ENCODE assay signal across 14 cellular contexts in the genomic region with DNA sequence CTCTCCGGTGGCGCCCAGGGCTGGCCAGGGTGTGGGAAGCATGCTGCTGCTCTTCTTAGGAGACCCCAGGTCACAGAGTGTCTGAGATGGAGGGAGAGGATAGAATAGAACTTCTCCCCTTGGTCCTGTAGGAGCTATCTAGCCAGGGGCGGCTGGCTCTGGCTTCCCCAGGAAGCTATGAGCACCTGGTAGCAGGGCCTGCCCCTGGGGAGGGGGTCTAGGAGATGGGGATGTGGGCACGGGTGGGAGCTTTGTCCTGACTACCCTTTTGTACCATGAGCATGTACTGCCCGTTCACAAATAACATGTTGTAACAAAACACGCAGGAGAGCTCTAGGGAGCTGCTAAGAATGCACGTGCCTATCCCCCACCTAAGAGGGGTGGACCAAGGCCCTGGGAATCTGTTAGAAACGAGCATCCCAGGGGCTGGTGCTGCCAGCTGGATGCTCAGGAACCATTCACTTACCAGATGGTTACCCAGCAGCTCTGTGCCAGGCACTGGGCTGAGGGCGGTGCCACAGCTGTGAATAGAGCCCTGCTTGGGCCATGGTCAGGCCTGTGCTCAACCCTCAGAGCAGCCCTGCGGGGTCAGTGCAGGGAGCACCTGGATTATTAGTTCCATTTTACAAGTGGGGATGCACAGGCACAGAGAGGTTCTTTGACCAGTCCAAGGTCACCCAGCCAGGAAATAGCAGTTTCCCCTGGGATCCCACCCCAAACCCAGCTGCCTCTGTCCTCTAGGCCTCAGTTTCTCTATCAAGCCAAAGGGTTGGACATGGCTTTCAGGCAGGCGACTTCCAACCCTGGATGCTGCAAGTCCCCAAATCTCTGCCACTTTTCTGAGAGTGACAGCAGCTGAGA. TPM values are rescaled to one million over a fixed set of nuclear protein-coding genes. Genes with fewer than 3 reads are reported as not detected.
DNase-seq lines count a peak whose midpoint lies in the region; ATAC-seq and TF ChIP-seq lines count a peak whose summit lies in the region.
"Had no signal": no experiment of that assay in that cellular context is flagged by ENCODE, and none has a peak within 500 bp of the region (broad histone marks: within the 10 kb centered on the region; RNA-seq: fewer than 3 reads in every experiment).

No MANE protein-coding gene starts in this region.

- ATAC-seq in HG03095 (IDR thresholded peaks at IDR 0.05; ENCODE audit: unreplicated experiment) (no peak), HG02571 (IDR thresholded peaks at IDR 0.05; ENCODE audit: unreplicated experiment) (no peak), HG03196 (IDR thresholded peaks at IDR 0.05; ENCODE audit: unreplicated experiment) (no peak)
- ATAC-seq: left lobe of liver had no signal

- H3K27ac Mint-ChIP-seq in progenitor cell of endocrine pancreas: no peak overlapping the region
- H3K27ac Mint-ChIP-seq: activated CD4-positive, alpha-beta memory T cell treated with anti-CD3 and anti-CD28 coated beads for 36 hours had no signal

- H3K9ac ChIP-seq in Karpas-422 (ENCODE audit: low read length): peak overlapping the region; percentile 85

- CTCF ChIA-PET in BJ (lab: Yijun Ruan, JAX): interaction anchor here (0.8 to 5.1 kb wide), 8 partner anchors 9 to 206 kb away, joined by 3 to 37 read pairs (median 4); a partner anchor contains a TSS

- H3K4me3 ChIP-seq in BJ (ENCODE audit: low read depth, low read length): peak overlapping the region; percentile 95
- no peak overlapping the region for H3K4me3 ChIP-seq in Karpas-422 (ENCODE audit: low read length)
- H3K4me3 ChIP-seq in dorsolateral prefrontal cortex: peak overlapping the region in 25 of 59 donors; percentile 13 to 87 (median 80)

- no peaks in the 10 kb centered on the region for H3K9me2 ChIP-seq in Karpas-422 (replicated peaks; ENCODE audit: insufficient read depth, low read length)

- H3K27me3 ChIP-seq in BJ (ENCODE audit: control insufficient read depth, insufficient read depth, low read length): no peaks in the 10 kb centered on the region
- H3K27me3 ChIP-seq in Karpas-422 (ENCODE audit: low read length): no peaks in the 10 kb centered on the region
- H3K27me3 ChIP-seq in dorsolateral prefrontal cortex: no peaks in the 10 kb centered on the region
- H3K27me3 ChIP-seq: adrenal gland had no signal

- peak overlapping the region; percentile 27; the same call in 1 of the 2 replicates for H3K27ac ChIP-seq in Karpas-422 (ENCODE audit: low read length)
- H3K27ac ChIP-seq in dorsolateral prefrontal cortex: peak overlapping the region in 52 of 59 donors; percentile 12 to 99 (median 92)

- H3K4me1 Mint-ChIP-seq in progenitor cell of endocrine pancreas (ENCODE audit: low read depth): peaks cover 13% of the 10 kb centered on the region

- no peak overlapping the region for H2AFZ ChIP-seq in Karpas-422 (ENCODE audit: low read length)

- no peaks in the 10 kb centered on the region for H3K9me3 ChIP-seq in Karpas-422 (ENCODE audit: low read length)
- H3K9me3 ChIP-seq: adrenal gland had no signal

- intact Hi-C loops in dorsolateral prefrontal cortex (cut with DNase I): no loop called here

- DNase-seq in BJ (ENCODE audit: low read depth): no peak
- DNase-seq in Karpas-422: no peak
- DNase-seq in dorsolateral prefrontal cortex: no peak
- no peak for DNase-seq in progenitor cell of endocrine pancreas (ENCODE audit: low spot score, unreplicated experiment)
- DNase-seq in NCI-H774 (lab: John Stamatoyannopoulos, UW): no peak
- DNase-seq: activated CD4-positive, alpha-beta memory T cell treated with anti-CD3 and anti-CD28 coated beads for 36 hours; DMS53; NCI-H2107; SIG-M5 had no signal

- H3K9me3 Mint-ChIP-seq in progenitor cell of endocrine pancreas (ENCODE audit: low read depth): no peaks in the 10 kb centered on the region
- H3K9me3 Mint-ChIP-seq: activated CD4-positive, alpha-beta memory T cell treated with anti-CD3 and anti-CD28 coated beads for 36 hours had no signal

- no peaks in the 10 kb centered on the region for H4K20me1 ChIP-seq in Karpas-422 (ENCODE audit: insufficient read depth, low read depth, low read length)

- H3K27me3 Mint-ChIP-seq in progenitor cell of endocrine pancreas: no peaks in the 10 kb centered on the region
- H3K27me3 Mint-ChIP-seq: activated CD4-positive, alpha-beta memory T cell treated with anti-CD3 and anti-CD28 coated beads for 36 hours had no signal

- H3K4me2 ChIP-seq in Karpas-422 (ENCODE audit: low read depth, low read length, poor library complexity, severe bottlenecking): peak overlapping the region; percentile 87

- POLR2A ChIA-PET in BJ (lab: Charles Lee): no interaction called here

- peaks cover 36% of the 10 kb centered on the region for H3K36me3 ChIP-seq in BJ (ENCODE audit: control insufficient read depth, insufficient read depth, low read length)
- H3K36me3 ChIP-seq in Karpas-422 (ENCODE audit: insufficient read depth, low read length): no peaks in the 10 kb centered on the region

- H3K36me3 Mint-ChIP-seq in progenitor cell of endocrine pancreas (ENCODE audit: insufficient read depth): peaks cover 3% of the 10 kb centered on the region
- H3K36me3 Mint-ChIP-seq: activated CD4-positive, alpha-beta memory T cell treated with anti-CD3 and anti-CD28 coated beads for 36 hours had no signal

- TF ChIP-seq CTCF in BJ (IDR thresholded peaks at IDR 0.05; ENCODE audit: insufficient read depth, low read depth, low read length) (no peak), dorsolateral prefrontal cortex (IDR thresholded peaks at IDR 0.05 in 54 of 56, conservative IDR thresholded peaks at IDR 0.05 in 2 of 56; ENCODE audit: low read depth in 1 of 56, partially characterized antibody in 56 of 56) (no peak), progenitor cell of endocrine pancreas (IDR thresholded peaks at IDR 0.05; ENCODE audit: unreplicated experiment) (no peak)

- H3K4me1 ChIP-seq in Karpas-422 (ENCODE audit: low read length): peaks cover 40% of the 10 kb centered on the region

- peaks cover 10% of the 10 kb centered on the region for H3K79me2 ChIP-seq in Karpas-422 (ENCODE audit: low read length)

- H3K4me3 Mint-ChIP-seq in progenitor cell of endocrine pancreas (ENCODE audit: low read depth): peak overlapping the region; percentile 19
- H3K4me3 Mint-ChIP-seq: activated CD4-positive, alpha-beta memory T cell treated with anti-CD3 and anti-CD28 coated beads for 36 hours had no signal

RNA-seq across cellular contexts. Expression of a gene that starts 2.2 kb away (rescaled TPM):
- polyA plus RNA-seq in BJ (2011; rRNA removed): 59.7 and 108 TPM in 2 replicates
- polyA minus RNA-seq in BJ (2011; rRNA and poly(A)+ RNA removed): 24.2 and 32.3 TPM in 2 replicates
- total RNA-seq in Karpas-422 (2014; rRNA removed; shearing (Covaris generic); ENCODE audit: low replicate concordance): 24.9 and 32.8 TPM in 2 replicates
- total RNA-seq in dorsolateral prefrontal cortex: 10 to 100 TPM; 29.5 to 62.3 (median 39.7) TPM
- total RNA-seq in progenitor cell of endocrine pancreas: 38.3 and 42.4 TPM in 2 replicates

RNA-seq across cellular contexts. Expression of a gene that starts 15.6 kb away (rescaled TPM):
- polyA plus RNA-seq in BJ (2011; rRNA removed): 187 and 191 TPM in 2 replicates
- 75.7 and 121 TPM in 2 replicates for polyA minus RNA-seq in BJ (2011; rRNA and poly(A)+ RNA removed)
- total RNA-seq in Karpas-422 (2014; rRNA removed; shearing (Covaris generic); ENCODE audit: low replicate concordance): 40.6 and 119 TPM in 2 replicates
- total RNA-seq in dorsolateral prefrontal cortex (100 to 1,000 TPM in 90 of 120 experiments, 10 to 100 TPM in 30; 65.6 to 166 (median 113) TPM), progenitor cell of endocrine pancreas (101 and 103 TPM in 2 replicates)

RNA-seq across cellular contexts. Expression of a gene that starts 32.3 kb away (rescaled TPM):
- polyA plus RNA-seq in BJ (2011; rRNA removed): not detected in 2 replicates
- not detected in 2 replicates for polyA minus RNA-seq in BJ (2011; rRNA and poly(A)+ RNA removed)
- total RNA-seq in Karpas-422 (2014; rRNA removed; shearing (Covaris generic); ENCODE audit: low replicate concordance): 114 and 198 TPM in 2 replicates
- total RNA-seq in dorsolateral prefrontal cortex: 10 to 100 TPM in 76 of 120 experiments, 1 to 10 TPM in 44; 2.1 to 44.5 (median 11.4) TPM
- total RNA-seq in progenitor cell of endocrine pancreas: not detected in 2 replicates
- total RNA-seq: activated CD4-positive, alpha-beta memory T cell treated with anti-CD3 and anti-CD28 coated beads for 36 hours had no signal

RNA-seq across cellular contexts. Expression of a gene that starts 38.3 kb away (rescaled TPM):
- 0.10 and 0.12 TPM in 2 replicates for polyA plus RNA-seq in BJ (2011; rRNA removed)
- 0.90 and 1.2 TPM in 2 replicates for polyA minus RNA-seq in BJ (2011; rRNA and poly(A)+ RNA removed)
- 0.52 and 4.5 TPM in 2 replicates for total RNA-seq in Karpas-422 (2014; rRNA removed; shearing (Covaris generic); ENCODE audit: low replicate concordance)
- total RNA-seq in dorsolateral prefrontal cortex (1 to 10 TPM in 5 of 120 experiments, under 1 TPM in 44, not detected in 71; 0.26 to 2.1 (median 0.56) TPM), progenitor cell of endocrine pancreas (0.42 and 0.81 TPM in 2 replicates)

RNA-seq across cellular contexts. Expression of a gene that starts 58.1 kb away (rescaled TPM):
- polyA plus RNA-seq in BJ (2011; rRNA removed): not detected in 2 replicates
- not detected in 2 replicates for polyA minus RNA-seq in BJ (2011; rRNA and poly(A)+ RNA removed)
- total RNA-seq in Karpas-422 (2014; rRNA removed; shearing (Covaris generic); ENCODE audit: low replicate concordance): 0.67 and 0.72 TPM in 2 replicates
- total RNA-seq in dorsolateral prefrontal cortex (under 1 TPM in 37 of 120 experiments, not detected in 83; 0.08 to 0.36 (median 0.15) TPM), progenitor cell of endocrine pancreas (0.10 and 0.22 TPM in 2 replicates)
- total RNA-seq: activated CD4-positive, alpha-beta memory T cell treated with anti-CD3 and anti-CD28 coated beads for 36 hours had no signal
